8 cellular contexts compared by ENCODE assay signal in genomic region chr2:37561615-37562569, GRCh38.
A peak's percentile ranks its signal among the peaks of the same experiment; 100 is the strongest.
DNase-seq lines count a peak whose midpoint lies in the region; ATAC-seq and TF ChIP-seq lines count a peak whose summit lies in the region.

No MANE protein-coding gene starts in this region.

- POLR2A ChIA-PET in A673 (lab: Charles Lee; ENCODE audit: low non-redundant PET) = interaction anchor here (0.6 kb wide), 1 partner anchor 95 kb away, joined by 3 read pairs; no protein-coding TSS in a partner anchor

- H3K9me3 ChIP-seq in A673 (ENCODE audit: low read depth, low read length, poor library complexity, severe bottlenecking) = no peaks in the 10 kb centered on the region

- BruUV-seq in A673 (replicated peaks; lab: Mats Ljungman, UMichigan) = no TSS peak

- peak; percentile 86 for ATAC-seq in GM18909 (IDR thresholded peaks at IDR 0.05; ENCODE audit: poor library complexity, unreplicated experiment)
- ATAC-seq in HG03175 (IDR thresholded peaks at IDR 0.05; ENCODE audit: unreplicated experiment) = peak; percentile 81
- ATAC-seq in sciatic nerve = no peak

- no peaks in the 10 kb centered on the region for H3K27me3 ChIP-seq in A673 (replicated peaks; ENCODE audit: insufficient read depth, low read depth, low read length, poor library complexity)

- in situ Hi-C loops in SK-MEL-5 (cut with HindIII; ENCODE audit: low pct_unique_long_range_greater_than_20kb, low sequenced_read_pairs) = no loop called here

- no peaks in the 10 kb centered on the region for H3K36me3 ChIP-seq in A673 (ENCODE audit: insufficient read depth, low read length, poor library complexity, severe bottlenecking)

- H3K27ac ChIP-seq in A673 (ENCODE audit: low read depth, low read length, poor library complexity, severe bottlenecking) = peak overlapping the region; percentile 62

- no peak for TF ChIP-seq CTCF in A673 (conservative IDR thresholded peaks at IDR 0.05; ENCODE audit: low read depth, low read length)
- no peak for TF ChIP-seq CTCF in fibroblast of mammary gland (conservative IDR thresholded peaks at IDR 0.05; ENCODE audit: control insufficient read depth, insufficient read depth, low read depth, low read length)

- H3K4me1 ChIP-seq in A673 (ENCODE audit: insufficient read depth, low read length, poor library complexity, severe bottlenecking) = peaks cover 32% of the 10 kb centered on the region

- intact Hi-C loops in A673 (cut with micrococcal nuclease; ENCODE audit: unreplicated experiment) = no loop called here
- intact Hi-C loops in sciatic nerve (cut with DNase I) = no loop called here

- no peak overlapping the region for H3K4me3 ChIP-seq in A673 (ENCODE audit: low read depth, low read length, poor library complexity, severe bottlenecking)
- H3K4me3 ChIP-seq in fibroblast of mammary gland (ENCODE audit: control insufficient read depth, low read depth, low read length) = no peak overlapping the region

- CTCF ChIA-PET in A673 (lab: Charles Lee) = interaction anchor here (1.1 kb wide), 1 partner anchor 231 kb away, joined by 3 read pairs; no protein-coding TSS in a partner anchor

- DNase-seq in A673 (ENCODE audit: low spot score) = peak; percentile 92
- peak; percentile 85 for DNase-seq in SK-MEL-5 (ENCODE audit: low read depth, low spot score)
- DNase-seq in fibroblast of mammary gland (ENCODE audit: low read depth) = peak; percentile 91
- no peak for DNase-seq in sciatic nerve (ENCODE audit: low spot score)
- no peak for DNase-seq in middle frontal gyrus (ENCODE audit: extremely low spot score, low spot score)
- DNase-seq in COR-L47 (lab: John Stamatoyannopoulos, UW) = no peak

Comparison
In these comparisons a context has a peak if more than half of its experiments do, and no peak if none do; other contexts are left out.
1. DNase-seq: peak in A673 (single experiment), SK-MEL-5 (single experiment) and fibroblast of mammary gland (single experiment); none in sciatic nerve (single experiment), middle frontal gyrus (single experiment) and COR-L47 (single experiment).